ENCODE assay signal across 18 cellular contexts in genomic region chr18:58243401-58243800, GRCh38.
"Had no signal": no experiment of that assay in that cellular context is flagged by ENCODE, and none has a peak within 500 bp of the region (broad histone marks: within the 10 kb centered on the region; RNA-seq: fewer than 3 reads in every experiment).

No MANE protein-coding gene starts in this region.

- H3K36me3 ChIP-seq: gastrocnemius medialis, left ventricle myocardium inferior, lower lobe of right lung, pancreas, right lobe of liver, suprapubic skin had no signal

- H3K27me3 ChIP-seq: gastrocnemius medialis, pancreas, right lobe of liver, suprapubic skin had no signal

- H3K27ac ChIP-seq: coronary artery, gastrocnemius medialis, left ventricle myocardium inferior, lower lobe of right lung, pancreas, right lobe of liver, suprapubic skin had no signal

- H3K4me3 Mint-ChIP-seq: effector memory CD8-positive, alpha-beta T cell; natural killer cell; stimulated activated naive B cell treated with anti-CD40 and anti-IgM and Interleukin-4, amounts not matched to agents 10 μg/mL and 1 μg/mL and 100 μg/mL, for 72 hours; stimulated activated naive CD8-positive, alpha-beta T cell treated with anti-CD3 and anti-CD28 coated beads, Interleukin-15, Interleukin-2, amounts not matched to agents 100 ng/mL and 50 ng/mL, for 24 hours had no signal

- DNase-seq: effector memory CD8-positive, alpha-beta T cell; foreskin fibroblast; gastrocnemius medialis; head of caudate nucleus; left cardiac atrium; left ventricle myocardium inferior; lower lobe of right lung; natural killer cell; occipital lobe; pancreas; right lobe of liver; stimulated activated CD4-positive, alpha-beta T cell treated with anti-CD3 and anti-CD28 coated beads, Interleukin-15, amount 100 ng/mL, for 24 hours; stimulated activated CD4-positive, alpha-beta T cell treated with anti-CD3 and anti-CD28 coated beads, Interleukin-2, amount 100 ng/mL, for 48 hours; stimulated activated naive B cell treated with anti-CD40 and anti-IgM and Interleukin-4, amounts not matched to agents 10 μg/mL and 1 μg/mL and 100 μg/mL, for 72 hours; trophoblast cell had no signal

- H3K4me1 Mint-ChIP-seq: natural killer cell had no signal

- H3K27me3 Mint-ChIP-seq: stimulated activated naive B cell treated with anti-CD40 and anti-IgM and Interleukin-4, amounts not matched to agents 10 μg/mL and 1 μg/mL and 100 μg/mL, for 72 hours; stimulated activated naive CD8-positive, alpha-beta T cell treated with anti-CD3 and anti-CD28 coated beads, Interleukin-15, Interleukin-2, amounts not matched to agents 100 ng/mL and 50 ng/mL, for 24 hours had no signal

- H3K9me3 Mint-ChIP-seq: effector memory CD8-positive, alpha-beta T cell; natural killer cell; stimulated activated naive B cell treated with anti-CD40 and anti-IgM and Interleukin-4, amounts not matched to agents 10 μg/mL and 1 μg/mL and 100 μg/mL, for 72 hours; stimulated activated naive CD8-positive, alpha-beta T cell treated with anti-CD3 and anti-CD28 coated beads, Interleukin-15, Interleukin-2, amounts not matched to agents 100 ng/mL and 50 ng/mL, for 24 hours had no signal

- H3K9me3 ChIP-seq: gastrocnemius medialis, left ventricle myocardium inferior, lower lobe of right lung, pancreas, right lobe of liver, suprapubic skin had no signal

- H3K4me3 ChIP-seq: coronary artery, gastrocnemius medialis, left ventricle myocardium inferior, lower lobe of right lung, pancreas, right lobe of liver, suprapubic skin had no signal

- H3K27ac Mint-ChIP-seq: effector memory CD8-positive, alpha-beta T cell; natural killer cell; stimulated activated naive B cell treated with anti-CD40 and anti-IgM and Interleukin-4, amounts not matched to agents 10 μg/mL and 1 μg/mL and 100 μg/mL, for 72 hours; stimulated activated naive CD8-positive, alpha-beta T cell treated with anti-CD3 and anti-CD28 coated beads, Interleukin-15, Interleukin-2, amounts not matched to agents 100 ng/mL and 50 ng/mL, for 24 hours had no signal

- H3K36me3 Mint-ChIP-seq: natural killer cell had no signal

- ATAC-seq: effector memory CD8-positive, alpha-beta T cell; gastrocnemius medialis; left cardiac atrium; lower lobe of right lung; natural killer cell; pancreas; right lobe of liver; stimulated activated naive B cell treated with anti-CD40 and anti-IgM and Interleukin-4, amounts not matched to agents 10 μg/mL and 1 μg/mL and 100 μg/mL, for 72 hours had no signal
